ENCODE assay signal across 1 cellular context in genomic region chr15:44796508-44796907, GRCh38.
TF ChIP-seq lines count a peak whose summit lies in the region.

No MANE protein-coding gene starts in this region.

TF ChIP-seq in H1, 55 proteins besides CTCF, POLR2A, EP300 and RAD21 (continued from another document):
- no peak for TF ChIP-seq CHD7 (IDR thresholded peaks at IDR 0.05; ENCODE audit: insufficient replicate concordance, low read length)
- no peak for TF ChIP-seq TBP (IDR thresholded peaks at IDR 0.05; ENCODE audit: low read depth, low read length)
- no peak for TF ChIP-seq TEAD4 (IDR thresholded peaks at IDR 0.05; ENCODE audit: low read depth, low read length)
- TF ChIP-seq KDM1A (IDR thresholded peaks at IDR 0.05; ENCODE audit: borderline replicate concordance, low read length) = no peak
- TF ChIP-seq CBX8 (IDR thresholded peaks at IDR 0.05; ENCODE audit: borderline replicate concordance, low read depth, low read length) = no peak
- no peak for TF ChIP-seq ZNF274 (IDR thresholded peaks at IDR 0.05; ENCODE audit: borderline replicate concordance, extremely low read depth, low read length)
- no peak for TF ChIP-seq SP1 (IDR thresholded peaks at IDR 0.05; ENCODE audit: low read depth, low read length)
- TF ChIP-seq POU5F1 (IDR thresholded peaks at IDR 0.05; ENCODE audit: low read depth, low read length) = no peak
- TF ChIP-seq GABPA (IDR thresholded peaks at IDR 0.05; ENCODE audit: borderline replicate concordance, insufficient read depth, low read length) = no peak
- no peak for TF ChIP-seq CHD2 (IDR thresholded peaks at IDR 0.05; ENCODE audit: low read length)
